In the genomic region with DNA sequence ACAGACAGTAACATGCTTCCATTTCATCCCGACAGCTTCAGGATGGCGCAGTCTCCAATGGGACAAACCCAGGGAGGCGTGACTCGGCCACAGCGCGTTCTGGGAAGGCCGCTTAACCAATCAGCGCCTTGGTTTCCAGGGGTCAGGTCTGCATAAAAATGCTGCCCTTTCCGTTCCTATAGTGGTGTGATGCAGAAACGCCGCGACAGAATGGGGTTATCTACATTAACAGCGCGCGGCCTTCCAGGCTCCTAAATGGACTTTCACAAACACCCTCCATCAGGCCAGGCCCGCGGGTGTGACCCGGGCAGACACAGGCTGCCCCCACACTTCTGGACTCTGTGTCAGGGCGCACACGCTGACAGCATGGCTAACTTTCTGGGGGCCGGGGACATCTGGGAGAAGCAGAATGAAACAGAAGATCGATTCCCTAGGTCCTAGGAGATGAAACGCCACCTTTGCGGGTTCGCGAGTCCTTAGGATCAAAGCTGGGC, we compare ENCODE assay signal across 8 cellular contexts. TPM values are rescaled to one million over a fixed set of nuclear protein-coding genes. Genes with fewer than 3 reads are reported as not detected.
DNase-seq lines count a peak whose midpoint lies in the region; ATAC-seq, FAIRE-seq and TF ChIP-seq lines count a peak whose summit lies in the region.

No MANE protein-coding gene starts in this region.

- POLR2A ChIA-PET in A549 (lab: Yijun Ruan, JAX) = interaction anchor here (0.6 to 2.7 kb wide), 5 partner anchors 11 to 92 kb away, joined by 3 to 15 read pairs (median 4); a partner anchor contains a TSS

- ATAC-seq in A549 (peak; percentile 91 to 93), HG02938 (IDR thresholded peaks at IDR 0.05; ENCODE audit: unreplicated experiment) (peak; percentile 20)

- H3K4me3 ChIP-seq in A549 = peak overlapping the region; percentile 80
- peak overlapping the region; percentile 69 for H3K4me3 ChIP-seq in GM08714 (ENCODE audit: low read length)
- H3K4me3 ChIP-seq in muscle layer of colon (ENCODE audit: low read depth in 1 of 2, low read length in 2 of 2) = peak overlapping the region; percentile 81
- H3K4me3 ChIP-seq in urinary bladder (ENCODE audit: low read depth, low read length) = peak overlapping the region; percentile 62

- no peak for TF ChIP-seq CTCF in A549 (IDR thresholded peaks at IDR 0.05)

- H3K9me3 ChIP-seq in A549 = no peaks in the 10 kb centered on the region
- H3K9me3 ChIP-seq in muscle layer of colon (ENCODE audit: low read length) = no peaks in the 10 kb centered on the region

- peak overlapping the region; percentile 11 for H3K9ac ChIP-seq in muscle layer of colon (ENCODE audit: low read length)

- 0 out of 2 replicates have a peak, but pooled peaks have one; percentile 17 for TF ChIP-seq POLR2A in A549 (IDR thresholded peaks at IDR 0.05; ENCODE audit: low read length)

- no peak for TF ChIP-seq RAD21 in A549 (conservative IDR thresholded peaks at IDR 0.05 in 1 of 2, IDR thresholded peaks at IDR 0.05 in 1 of 2)

- peak overlapping the region; percentile 98 for H3K4me2 ChIP-seq in A549

- no peaks in the 10 kb centered on the region for H3K36me3 ChIP-seq in muscle layer of colon (ENCODE audit: insufficient read depth, low read length)
- H3K36me3 ChIP-seq in urinary bladder (ENCODE audit: insufficient read depth) = no peaks in the 10 kb centered on the region

- FAIRE-seq in A549 (lab: Jason Lieb, UNC) = no peak

- H3K27me3 ChIP-seq in muscle layer of colon (ENCODE audit: control insufficient read depth in 1 of 2, insufficient read depth in 2 of 2, low read length in 2 of 2) = no peaks in the 10 kb centered on the region

- TF ChIP-seq EP300 in A549 (IDR thresholded peaks at IDR 0.05) = no peak

- peak overlapping the region; percentile 69 to 76 for H3K27ac ChIP-seq in A549
- H3K27ac ChIP-seq in muscle layer of colon (ENCODE audit: low read depth, low read length) = peak overlapping the region; percentile 90
- H3K27ac ChIP-seq in urinary bladder (ENCODE audit: low read depth) = no peak overlapping the region

- DNase-seq in A549 (ENCODE audit: low read depth in 1 of 2, low spot score in 1 of 2) (peak; percentile 94 to 97), NCI-H2107 treated with DMSO at 0.1 percent for 48 hours (lab: John Stamatoyannopoulos, UW; ENCODE audit: unreplicated experiment) (peak; percentile 79), fibroblast of peridontal ligament (ENCODE audit: extremely low read depth) (peak; percentile 89)
- peak; percentile 23 to 45 for DNase-seq in activated CD4-positive, alpha-beta T cell treated with anti-CD3 and anti-CD28 coated beads, Interleukin-2, amount 50 U/mL, for 48 hours

- CTCF ChIA-PET in A549 (lab: Yijun Ruan, JAX) = interaction anchor here (1.0 to 8.3 kb wide), 5 partner anchors 10 to 90 kb away, joined by 4 to 51 read pairs (median 6); no protein-coding TSS in a partner anchor

- H3K4me1 ChIP-seq in A549 = peaks cover 13% of the 10 kb centered on the region; the same call in 2 of the 3 replicates
- H3K4me1 ChIP-seq in muscle layer of colon (ENCODE audit: insufficient read depth, low read length) = peaks cover 9% of the 10 kb centered on the region
- peaks cover 1% of the 10 kb centered on the region for H3K4me1 ChIP-seq in urinary bladder (ENCODE audit: insufficient read depth)

- WGBS in A549 (ENCODE audit: missing lambda C conversion rate) = 1% methylated on average over 20 of the region's 26 CpGs
- under 1% methylated on average over 26 of the region's 26 CpGs for WGBS in urinary bladder

TF ChIP-seq in A549, 52 proteins besides CTCF, POLR2A, EP300 and RAD21:
- peak; percentile 14; the same call in 1 of the 2 replicates for TF ChIP-seq PHF8 (IDR thresholded peaks at IDR 0.05; ENCODE audit: borderline replicate concordance, low read depth)
- peak; percentile 6 for TF ChIP-seq MAFK (IDR thresholded peaks at IDR 0.05; ENCODE audit: partially characterized antibody)
- TF ChIP-seq, protein P1, sequence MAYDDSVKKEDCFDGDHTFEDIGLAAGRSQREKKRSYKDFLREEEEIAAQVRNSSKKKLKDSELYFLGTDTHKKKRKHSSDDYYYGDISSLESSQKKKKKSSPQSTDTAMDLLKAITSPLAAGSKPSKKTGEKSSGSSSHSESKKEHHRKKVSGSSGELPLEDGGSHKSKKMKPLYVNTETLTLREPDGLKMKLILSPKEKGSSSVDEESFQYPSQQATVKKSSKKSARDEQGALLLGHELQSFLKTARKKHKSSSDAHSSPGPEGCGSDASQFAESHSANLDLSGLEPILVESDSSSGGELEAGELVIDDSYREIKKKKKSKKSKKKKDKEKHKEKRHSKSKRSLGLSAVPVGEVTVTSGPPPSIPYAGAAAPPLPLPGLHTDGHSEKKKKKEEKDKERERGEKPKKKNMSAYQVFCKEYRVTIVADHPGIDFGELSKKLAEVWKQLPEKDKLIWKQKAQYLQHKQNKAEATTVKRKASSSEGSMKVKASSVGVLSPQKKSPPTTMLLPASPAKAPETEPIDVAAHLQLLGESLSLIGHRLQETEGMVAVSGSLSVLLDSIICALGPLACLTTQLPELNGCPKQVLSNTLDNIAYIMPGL (CRISPR knock-in tag; IDR thresholded peaks at IDR 0.05; ENCODE audit: borderline replicate concordance) = no peak
- 0 out of 2 replicates have a peak, but pooled peaks have one; percentile 56 for TF ChIP-seq RFX5 (IDR thresholded peaks at IDR 0.05)
- TF ChIP-seq KDM5A (IDR thresholded peaks at IDR 0.05) = peak; percentile 35; the same call in 1 of the 2 replicates
- no peak for TF ChIP-seq BHLHE40 (IDR thresholded peaks at IDR 0.05; ENCODE audit: low read depth, low read length)

RNA-seq across cellular contexts. Expression of a gene that starts 0.8 kb away (rescaled TPM):
- polyA plus RNA-seq in A549 (2011; rRNA removed) = 11.4 and 17.7 TPM in 2 replicates
- polyA plus RNA-seq in A549 (2012; cell fraction: cytosol; rRNA removed) = 15.1 and 16.0 TPM in 2 replicates
- polyA plus RNA-seq in A549 (2012; cell fraction: nucleus; rRNA removed) = 20.5 and 22.9 TPM in 2 replicates
- polyA plus RNA-seq in A549 (2017; fragmentation: RNase III; extraction: RNeasy Plus Mini Kit Qiagen cat#74134 plus additional on column Dnase treatment) = 4.8 to 5.8 TPM (median 5.3 TPM) in 3 replicates
- 40.4 and 41.1 TPM in 2 replicates for polyA minus RNA-seq in A549 (2011; rRNA and poly(A)+ RNA removed)
- 14.7 TPM for total RNA-seq in urinary bladder
- 10.7 TPM for polyA plus RNA-seq in urinary bladder

RNA-seq across cellular contexts. Expression of a gene that starts 10.9 kb away (rescaled TPM):
- 80.6 and 84.8 TPM in 2 replicates for polyA plus RNA-seq in A549 (2011; rRNA removed)
- 47.7 and 55.2 TPM in 2 replicates for polyA plus RNA-seq in A549 (2012; cell fraction: cytosol; rRNA removed)
- polyA plus RNA-seq in A549 (2012; cell fraction: nucleus; rRNA removed) = 21.9 and 24.6 TPM in 2 replicates
- 97.7 to 108 TPM (median 107 TPM) in 3 replicates for polyA plus RNA-seq in A549 (2017; fragmentation: RNase III; extraction: RNeasy Plus Mini Kit Qiagen cat#74134 plus additional on column Dnase treatment)
- polyA minus RNA-seq in A549 (2011; rRNA and poly(A)+ RNA removed) = 14.3 and 15.9 TPM in 2 replicates
- total RNA-seq in urinary bladder = 77.5 TPM
- polyA plus RNA-seq in urinary bladder = 168 TPM

RNA-seq across cellular contexts. Expression of a gene that starts 19.4 kb away (rescaled TPM):
- polyA plus RNA-seq in A549 (2011; rRNA removed) = 0.05 TPM in 2 replicates
- 0.09 and 0.11 TPM in 2 replicates for polyA plus RNA-seq in A549 (2012; cell fraction: cytosol; rRNA removed)
- 1.1 and 2.4 TPM in 2 replicates for polyA plus RNA-seq in A549 (2012; cell fraction: nucleus; rRNA removed)
- 0.08 TPM in 2 of 3 replicates, not detected in the other for polyA plus RNA-seq in A549 (2017; fragmentation: RNase III; extraction: RNeasy Plus Mini Kit Qiagen cat#74134 plus additional on column Dnase treatment)
- polyA minus RNA-seq in A549 (2011; rRNA and poly(A)+ RNA removed) = not detected in 2 replicates
- not detected for total RNA-seq in urinary bladder
- polyA plus RNA-seq in urinary bladder = 0.09 TPM

Comparison
In these comparisons a context has a peak if more than half of its experiments do, and no peak if none do; other contexts are left out.
1. DNase-seq: peak in every context shown above with its lines; median percentile 96 in A549; 89 in fibroblast of peridontal ligament; 79 in NCI-H2107 treated with DMSO at 0.1 percent for 48 hours; 34 in activated CD4-positive, alpha-beta T cell treated with anti-CD3 and anti-CD28 coated beads, Interleukin-2, amount 50 U/mL, for 48 hours.